ENCODE assay signal across 27 cellular contexts in the genomic region with DNA sequence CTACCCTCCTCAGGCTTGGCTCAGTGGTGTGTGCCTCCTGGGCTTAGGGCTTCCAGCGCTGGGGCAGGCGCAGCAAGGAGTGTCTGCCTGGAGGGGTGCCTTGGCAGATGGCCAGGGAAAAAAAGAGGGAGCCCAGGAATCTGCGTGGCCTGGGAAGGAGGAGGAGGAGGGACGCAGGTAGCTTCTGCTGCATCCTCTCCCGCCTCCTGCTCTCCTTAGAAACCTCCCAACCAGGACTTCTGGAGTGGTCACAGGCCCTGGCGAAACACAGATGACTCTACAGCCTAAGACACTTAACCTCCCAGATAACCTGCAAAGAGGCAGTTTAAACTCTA. TPM values are rescaled to one million over a fixed set of nuclear protein-coding genes. Genes with fewer than 3 reads are reported as not detected.
A peak's percentile ranks its signal among the peaks of the same experiment; 100 is the strongest.
DNase-seq lines count a peak whose midpoint lies in the region; ATAC-seq, FAIRE-seq and TF ChIP-seq lines count a peak whose summit lies in the region.
"Had no signal": no experiment of that assay in that cellular context is flagged by ENCODE, and none has a peak within 500 bp of the region (broad histone marks: within the 10 kb centered on the region; RNA-seq: fewer than 3 reads in every experiment).

No MANE protein-coding gene starts in this region.

- H3K9me3 ChIP-seq in astrocyte (ENCODE audit: insufficient read depth, low read depth, low read length) (no peaks in the 10 kb centered on the region), mesodermal cell (ENCODE audit: control insufficient read depth, low read length) (no peaks in the 10 kb centered on the region), thyroid gland (no peaks in the 10 kb centered on the region)
- H3K9me3 ChIP-seq: adrenal gland, mucosa of descending colon, testis had no signal

- H3K4me3 Mint-ChIP-seq in astrocyte (ENCODE audit: unreplicated experiment) = peak overlapping the region; percentile 31
- no peak overlapping the region for H3K4me3 Mint-ChIP-seq in activated T-helper 17 cell treated with anti-CD3 and anti-CD28 coated beads, Interleukin-2, amount 50 U/mL, for 72 hours
- H3K4me3 Mint-ChIP-seq in activated CD4-positive, alpha-beta memory T cell treated with anti-CD3 and anti-CD28 coated beads, Interleukin-2, amount 10 ng/mL, durations not matched to agents 7 days and 5 days = no peak overlapping the region
- H3K4me3 Mint-ChIP-seq: activated CD4-positive, alpha-beta memory T cell treated with anti-CD3 and anti-CD28 coated beads for 36 hours; immature natural killer cell; stimulated activated effector memory CD8-positive, alpha-beta T cell treated with anti-CD3 and anti-CD28 coated beads, Interleukin-12 subunit alpha, Interleukin-12 subunit beta, amount 100 ng/mL, for 72 hours had no signal

- H3K27ac ChIP-seq in astrocyte (ENCODE audit: low read depth, low read length) (no peak overlapping the region), mesodermal cell (ENCODE audit: low read depth, low read length, severe bottlenecking) (peak overlapping the region; percentile 1), thyroid gland (peak overlapping the region; percentile 21 to 81 (median 41))
- H3K27ac ChIP-seq: epithelial cell of prostate, testis had no signal

- no peaks in the 10 kb centered on the region for H3K27me3 Mint-ChIP-seq in astrocyte (ENCODE audit: low read depth, unreplicated experiment)
- peaks cover 14% of the 10 kb centered on the region for H3K27me3 Mint-ChIP-seq in activated T-helper 17 cell treated with anti-CD3 and anti-CD28 coated beads, Interleukin-2, amount 50 U/mL, for 72 hours
- peaks cover 36% of the 10 kb centered on the region for H3K27me3 Mint-ChIP-seq in activated CD4-positive, alpha-beta memory T cell treated with anti-CD3 and anti-CD28 coated beads, Interleukin-2, amount 10 ng/mL, durations not matched to agents 7 days and 5 days

- TF ChIP-seq CTCF in astrocyte (IDR thresholded peaks at IDR 0.05; ENCODE audit: insufficient read depth, low read depth, low read length) (no peak), thyroid gland (IDR thresholded peaks at IDR 0.05) (peak in 1 of 6 experiments; percentile 12)

- no peak overlapping the region for H3K27ac Mint-ChIP-seq in astrocyte (ENCODE audit: unreplicated experiment)
- H3K27ac Mint-ChIP-seq in activated T-helper 17 cell treated with anti-CD3 and anti-CD28 coated beads, Interleukin-2, amount 50 U/mL, for 72 hours = no peak overlapping the region
- H3K27ac Mint-ChIP-seq in activated CD4-positive, alpha-beta memory T cell treated with anti-CD3 and anti-CD28 coated beads, Interleukin-2, amount 10 ng/mL, durations not matched to agents 7 days and 5 days = no peak overlapping the region
- H3K27ac Mint-ChIP-seq: activated CD4-positive, alpha-beta memory T cell treated with anti-CD3 and anti-CD28 coated beads for 36 hours; immature natural killer cell; stimulated activated effector memory CD8-positive, alpha-beta T cell treated with anti-CD3 and anti-CD28 coated beads, Interleukin-12 subunit alpha, Interleukin-12 subunit beta, amount 100 ng/mL, for 72 hours had no signal

- H3K9me3 Mint-ChIP-seq in astrocyte (ENCODE audit: unreplicated experiment) = no peaks in the 10 kb centered on the region
- no peaks in the 10 kb centered on the region for H3K9me3 Mint-ChIP-seq in activated T-helper 17 cell treated with anti-CD3 and anti-CD28 coated beads, Interleukin-2, amount 50 U/mL, for 72 hours
- H3K9me3 Mint-ChIP-seq in activated CD4-positive, alpha-beta memory T cell treated with anti-CD3 and anti-CD28 coated beads, Interleukin-2, amount 10 ng/mL, durations not matched to agents 7 days and 5 days = no peaks in the 10 kb centered on the region
- H3K9me3 Mint-ChIP-seq: activated CD4-positive, alpha-beta memory T cell treated with anti-CD3 and anti-CD28 coated beads for 36 hours; stimulated activated effector memory CD8-positive, alpha-beta T cell treated with anti-CD3 and anti-CD28 coated beads, Interleukin-12 subunit alpha, Interleukin-12 subunit beta, amount 100 ng/mL, for 72 hours had no signal

- H3K4me1 ChIP-seq in astrocyte (ENCODE audit: insufficient read depth, low read length) = peaks cover 58% of the 10 kb centered on the region
- peaks cover 76% of the 10 kb centered on the region for H3K4me1 ChIP-seq in mesodermal cell (ENCODE audit: control insufficient read depth, insufficient read depth, low read length, poor library complexity, severe bottlenecking)
- H3K4me1 ChIP-seq in thyroid gland = peaks cover 57 to 82% of the 10 kb centered on the region in 2 donors

- WGBS in mesodermal cell (ENCODE audit: insufficient coverage in 2 of 2), 2 experiments = 83 to 100% methylated on average over 1 to 2 of the region's 6 CpGs
- 35 to 45% methylated on average over 6 of the region's 6 CpGs for WGBS in thyroid gland, 2 donors

- DNase-seq in NCI-H2171 treated with DMSO at 0.1 percent for 48 hours (lab: John Stamatoyannopoulos, UW) (peak; percentile 63), NCI-H2171 (lab: John Stamatoyannopoulos, UW) (no peak), astrocyte (ENCODE audit: low read depth) (no peak), thyroid gland (peak; percentile 85 to 89), DMS79 (lab: John Stamatoyannopoulos, UW) (no peak)
- no peak for DNase-seq in activated CD4-positive, alpha-beta memory T cell treated with anti-CD3 and anti-CD28 coated beads, Interleukin-2, amount 10 ng/mL, durations not matched to agents 7 days and 5 days
- DNase-seq: activated CD4-positive, alpha-beta memory T cell treated with anti-CD3 and anti-CD28 coated beads for 36 hours; activated CD4-positive, CD25-positive, alpha-beta regulatory T cell; caudate nucleus; DND-41; immature natural killer cell; mucosa of descending colon; NCI-H1092; NCI-H2107; stimulated activated CD4-positive, alpha-beta T cell treated with anti-CD3 and anti-CD28 coated beads, Interleukin-1b, Interleukin-23, amount 100 ng/mL, for 48 hours; testis had no signal

- H3K36me3 Mint-ChIP-seq in astrocyte (ENCODE audit: low read depth, unreplicated experiment) = peaks cover 6% of the 10 kb centered on the region
- H3K36me3 Mint-ChIP-seq in activated T-helper 17 cell treated with anti-CD3 and anti-CD28 coated beads, Interleukin-2, amount 50 U/mL, for 72 hours (ENCODE audit: low read depth) = no peaks in the 10 kb centered on the region
- no peaks in the 10 kb centered on the region for H3K36me3 Mint-ChIP-seq in activated CD4-positive, alpha-beta memory T cell treated with anti-CD3 and anti-CD28 coated beads, Interleukin-2, amount 10 ng/mL, durations not matched to agents 7 days and 5 days (ENCODE audit: low read depth)
- H3K36me3 Mint-ChIP-seq: activated CD4-positive, alpha-beta memory T cell treated with anti-CD3 and anti-CD28 coated beads for 36 hours; immature natural killer cell had no signal

- no peak overlapping the region for H3K4me3 ChIP-seq in astrocyte (ENCODE audit: insufficient read depth, low read depth, low read length)
- no peak overlapping the region for H3K4me3 ChIP-seq in mesodermal cell (ENCODE audit: extremely low read depth, insufficient read depth, low read length, poor library complexity, severe bottlenecking)
- no peak overlapping the region for H3K4me3 ChIP-seq in thyroid gland (replicated peaks in 1 of 3)
- H3K4me3 ChIP-seq: adrenal gland, GM12878, mucosa of descending colon, testis had no signal

- TF ChIP-seq POLR2A in thyroid gland (IDR thresholded peaks at IDR 0.05) = no peak

- no peak for FAIRE-seq in astrocyte (lab: Jason Lieb, UNC)
- FAIRE-seq: GM12878 had no signal

- POLR2A ChIA-PET in activated CD4-positive, alpha-beta memory T cell treated with anti-CD3 and anti-CD28 coated beads, Interleukin-2, amount 10 ng/mL, durations not matched to agents 7 days and 5 days (lab: Charles Lee) = no interaction called here

- no peak overlapping the region for H3K9ac ChIP-seq in astrocyte (ENCODE audit: low read length)

- no peak overlapping the region for H2AFZ ChIP-seq in astrocyte (ENCODE audit: low read depth, low read length)

- peaks cover 95% of the 10 kb centered on the region for H4K20me1 ChIP-seq in astrocyte (ENCODE audit: insufficient read depth, low read length)

- peaks cover 61% of the 10 kb centered on the region for H3K4me1 Mint-ChIP-seq in astrocyte (ENCODE audit: low read depth, unreplicated experiment)
- H3K4me1 Mint-ChIP-seq in activated T-helper 17 cell treated with anti-CD3 and anti-CD28 coated beads, Interleukin-2, amount 50 U/mL, for 72 hours = no peaks in the 10 kb centered on the region
- H3K4me1 Mint-ChIP-seq in activated CD4-positive, alpha-beta memory T cell treated with anti-CD3 and anti-CD28 coated beads, Interleukin-2, amount 10 ng/mL, durations not matched to agents 7 days and 5 days = no peaks in the 10 kb centered on the region
- H3K4me1 Mint-ChIP-seq: immature natural killer cell; stimulated activated effector memory CD8-positive, alpha-beta T cell treated with anti-CD3 and anti-CD28 coated beads, Interleukin-12 subunit alpha, Interleukin-12 subunit beta, amount 100 ng/mL, for 72 hours had no signal

- CTCF ChIA-PET in activated CD4-positive, alpha-beta memory T cell treated with anti-CD3 and anti-CD28 coated beads, Interleukin-2, amount 10 ng/mL, durations not matched to agents 7 days and 5 days (lab: Charles Lee) = no interaction called here

- H3K79me2 ChIP-seq in astrocyte (ENCODE audit: insufficient read depth, low read length) = peaks cover 99% of the 10 kb centered on the region

- ATAC-seq in activated T-helper 17 cell treated with anti-CD3 and anti-CD28 coated beads, Interleukin-2, amount 50 U/mL, for 72 hours (replicated peaks) = no peak
- ATAC-seq: left lobe of liver; mucosa of descending colon; stimulated activated effector memory CD8-positive, alpha-beta T cell treated with anti-CD3 and anti-CD28 coated beads, Interleukin-12 subunit alpha, Interleukin-12 subunit beta, amount 100 ng/mL, for 72 hours had no signal

- H3K36me3 ChIP-seq in astrocyte (ENCODE audit: insufficient read depth, low read length) = no peaks in the 10 kb centered on the region
- H3K36me3 ChIP-seq in mesodermal cell (ENCODE audit: control insufficient read depth, insufficient read depth, low read length) = peaks cover 38% of the 10 kb centered on the region
- H3K36me3 ChIP-seq in thyroid gland = no peaks in the 10 kb centered on the region
- H3K36me3 ChIP-seq: adrenal gland had no signal

- H3K27me3 ChIP-seq in astrocyte (ENCODE audit: insufficient read depth, low read length) (no peaks in the 10 kb centered on the region), thyroid gland (no peaks in the 10 kb centered on the region)
- H3K27me3 ChIP-seq: adrenal gland, testis had no signal

- H3K4me2 ChIP-seq in astrocyte (ENCODE audit: low read length) = no peak overlapping the region

- intact Hi-C loops in thyroid gland (cut with DNase I) = no loop called here

RNA-seq across cellular contexts. Expression of gene BCAR1, which starts 7.3 kb away (rescaled TPM):
- total RNA-seq in astrocyte (241 and 296 TPM in 2 replicates), thyroid gland (10 to 100 TPM; 51.1 to 89.9 (median 71.3) TPM)
- 122 TPM for polyA plus RNA-seq in mesodermal cell (2013, experiment 1 of 2)
- polyA plus RNA-seq in mesodermal cell (2013, experiment 2 of 2) = 83.0 TPM
- total RNA-seq in activated T-helper 17 cell treated with anti-CD3 and anti-CD28 coated beads, Interleukin-2, amount 50 U/mL, for 72 hours = under 1 TPM in 1 of 2 donors, not detected in 1; 0.58 TPM
- not detected for total RNA-seq in activated CD4-positive, alpha-beta memory T cell treated with anti-CD3 and anti-CD28 coated beads, Interleukin-2, amount 10 ng/mL, durations not matched to agents 7 days and 5 days
- polyA plus RNA-seq: immature natural killer cell had no signal

RNA-seq across cellular contexts. Expression of gene CTRB1, which starts 40.0 kb away (rescaled TPM):
- total RNA-seq in astrocyte = not detected in 2 replicates
- polyA plus RNA-seq in mesodermal cell (2013, experiment 1 of 2) = not detected
- not detected for polyA plus RNA-seq in mesodermal cell (2013, experiment 2 of 2)
- total RNA-seq in thyroid gland = not detected
- total RNA-seq in activated T-helper 17 cell treated with anti-CD3 and anti-CD28 coated beads, Interleukin-2, amount 50 U/mL, for 72 hours = not detected
- total RNA-seq in activated CD4-positive, alpha-beta memory T cell treated with anti-CD3 and anti-CD28 coated beads, Interleukin-2, amount 10 ng/mL, durations not matched to agents 7 days and 5 days = not detected
- total RNA-seq: A172; activated CD4-positive, alpha-beta memory T cell treated with anti-CD3 and anti-CD28 coated beads for 36 hours; dermis microvascular lymphatic vessel endothelial cell; pulmonary artery endothelial cell had no signal
- polyA plus RNA-seq: GM12878, immature natural killer cell, neural cell had no signal

RNA-seq across cellular contexts. Expression of gene CTRB2, which starts 51.8 kb away (rescaled TPM):
- 0.43 TPM in 1 of 2 replicates, not detected in the other for total RNA-seq in astrocyte
- not detected for polyA plus RNA-seq in mesodermal cell (2013, experiment 1 of 2)
- not detected for polyA plus RNA-seq in mesodermal cell (2013, experiment 2 of 2)
- total RNA-seq in thyroid gland = not detected
- not detected for total RNA-seq in activated T-helper 17 cell treated with anti-CD3 and anti-CD28 coated beads, Interleukin-2, amount 50 U/mL, for 72 hours
- total RNA-seq in activated CD4-positive, alpha-beta memory T cell treated with anti-CD3 and anti-CD28 coated beads, Interleukin-2, amount 10 ng/mL, durations not matched to agents 7 days and 5 days = not detected
- total RNA-seq: A172; activated CD4-positive, alpha-beta memory T cell treated with anti-CD3 and anti-CD28 coated beads for 36 hours; dermis microvascular lymphatic vessel endothelial cell; mucosa of descending colon; pulmonary artery endothelial cell had no signal
- polyA plus RNA-seq: GM12878, immature natural killer cell, neural cell had no signal

Comparison
In these comparisons a context has a peak if more than half of its experiments do, and no peak if none do; other contexts are left out.
1. DNase-seq: peak in NCI-H2171 treated with DMSO at 0.1 percent for 48 hours (single experiment) and thyroid gland (2 of 2); none in NCI-H2171 (single experiment), astrocyte (single experiment), activated CD4-positive, alpha-beta memory T cell treated with anti-CD3 and anti-CD28 coated beads, Interleukin-2, amount 10 ng/mL, durations not matched to agents 7 days and 5 days (single experiment) and DMS79 (single experiment).
2. RNA of gene BCAR1, which starts 7.3 kb away (total RNA-seq): 241 to 296 TPM in astrocyte and 51.1 to 89.9 TPM in thyroid gland; 0.58 TPM in activated T-helper 17 cell treated with anti-CD3 and anti-CD28 coated beads, Interleukin-2, amount 50 U/mL, for 72 hours and not detected in activated CD4-positive, alpha-beta memory T cell treated with anti-CD3 and anti-CD28 coated beads, Interleukin-2, amount 10 ng/mL, durations not matched to agents 7 days and 5 days; every median in the first group is over 10 times any median in the second.